Comparison of ENCODE assay signal across 23 cellular contexts in the genomic region with DNA sequence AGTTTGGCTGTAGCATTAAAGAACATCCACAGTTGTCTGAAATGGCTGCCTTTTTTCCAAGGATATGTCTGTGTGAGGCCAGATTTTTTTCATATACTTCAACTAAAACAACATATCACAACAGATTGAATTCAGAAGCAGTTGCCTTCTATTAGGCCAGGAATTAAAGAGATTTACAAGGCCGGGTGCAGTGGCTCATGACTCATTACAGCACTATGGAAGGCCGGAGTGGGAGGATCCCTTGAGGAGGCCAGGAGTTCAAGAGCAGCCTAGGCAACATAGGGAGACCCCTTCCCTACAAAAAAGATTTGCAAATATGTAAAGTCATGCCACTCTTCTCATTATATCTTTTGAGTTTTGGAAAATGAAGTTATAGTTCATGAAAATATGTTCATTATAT.
"Had no signal": no experiment of that assay in that cellular context is flagged by ENCODE, and none has a peak within 500 bp of the region (broad histone marks: within the 10 kb centered on the region; RNA-seq: fewer than 3 reads in every experiment).

No MANE protein-coding gene starts in this region.

- DNase-seq: activated B cell treated with CpG ODN at 0.5 μM for 24 hours; activated CD4-positive, alpha-beta memory T cell treated with anti-CD3 and anti-CD28 coated beads for 36 hours; activated CD4-positive, alpha-beta T cell treated with anti-CD3 and anti-CD28 coated beads for 4 hours; activated naive CD4-positive, alpha-beta T cell treated with anti-CD3 and anti-CD28 coated beads for 36 hours; activated T-cell treated with anti-CD3 and anti-CD28 coated beads, Interleukin-2, amount 50 U/mL, for 24 hours; anterior cingulate cortex; central memory CD4-positive, alpha-beta T cell; dorsolateral prefrontal cortex; heart right ventricle; immature natural killer cell; pancreas; stimulated activated CD4-positive, alpha-beta T cell treated with anti-CD3 and anti-CD28 coated beads, Interleukin-4, amount 100 ng/mL, for 1 hour; stomach; testis had no signal

- H3K4me3 ChIP-seq: dorsolateral prefrontal cortex, gastroesophageal sphincter, heart right ventricle, pancreas, smooth muscle cell, stomach, testis had no signal

- H3K27me3 Mint-ChIP-seq: activated B cell treated with CpG ODN at 0.5 μM for 24 hours; activated CD4-positive, alpha-beta memory T cell treated with anti-CD3 and anti-CD28 coated beads for 36 hours; activated T-cell treated with anti-CD3 and anti-CD28 coated beads, Interleukin-2, amount 50 U/mL, for 24 hours; brain; natural killer cell treated with Interleukin-12 subunit alpha and Interleukin-12 subunit beta and Interleukin-15 and Interleukin-18, amount 100 ng/mL, for 72 hours; type B pancreatic cell had no signal

- H3K9me3 Mint-ChIP-seq: activated CD4-positive, alpha-beta memory T cell treated with anti-CD3 and anti-CD28 coated beads for 36 hours; activated naive CD4-positive, alpha-beta T cell treated with anti-CD3 and anti-CD28 coated beads for 36 hours; activated T-cell treated with anti-CD3 and anti-CD28 coated beads, Interleukin-2, amount 50 U/mL, for 24 hours; brain; immature natural killer cell; mesothelial cell of epicardium; natural killer cell treated with Interleukin-12 subunit alpha and Interleukin-12 subunit beta and Interleukin-15 and Interleukin-18, amount 100 ng/mL, for 72 hours; T-helper 2 cell treated with Interferon-gamma antibody and Interleukin-4, amounts not matched to agents 5 μg/mL and 100 μg/mL, for 36 hours; type B pancreatic cell had no signal

- H3K4me1 ChIP-seq: gastroesophageal sphincter, pancreas, stomach, testis had no signal

- H3K9me3 ChIP-seq: gastroesophageal sphincter, heart right ventricle, neutrophil, pancreas, stomach, testis had no signal

- H3K4me1 Mint-ChIP-seq: brain, immature natural killer cell, mesothelial cell of epicardium had no signal

- H3K27me3 ChIP-seq: dorsolateral prefrontal cortex, gastroesophageal sphincter, heart right ventricle, neutrophil, pancreas, stomach, testis had no signal

- H3K4me3 Mint-ChIP-seq: activated B cell treated with CpG ODN at 0.5 μM for 24 hours; activated CD4-positive, alpha-beta memory T cell treated with anti-CD3 and anti-CD28 coated beads for 36 hours; activated naive CD4-positive, alpha-beta T cell treated with anti-CD3 and anti-CD28 coated beads for 36 hours; activated T-cell treated with anti-CD3 and anti-CD28 coated beads, Interleukin-2, amount 50 U/mL, for 24 hours; brain; immature natural killer cell; mesothelial cell of epicardium; natural killer cell treated with Interleukin-12 subunit alpha and Interleukin-12 subunit beta and Interleukin-15 and Interleukin-18, amount 100 ng/mL, for 72 hours; T-helper 2 cell treated with Interferon-gamma antibody and Interleukin-4, amounts not matched to agents 5 μg/mL and 100 μg/mL, for 36 hours; type B pancreatic cell had no signal

- ATAC-seq: gastroesophageal sphincter; heart right ventricle; natural killer cell treated with Interleukin-12 subunit alpha and Interleukin-12 subunit beta and Interleukin-15 and Interleukin-18, amount 100 ng/mL, for 72 hours; pancreas; sciatic nerve had no signal

- H3K27ac Mint-ChIP-seq: activated B cell treated with CpG ODN at 0.5 μM for 24 hours; activated CD4-positive, alpha-beta memory T cell treated with anti-CD3 and anti-CD28 coated beads for 36 hours; activated naive CD4-positive, alpha-beta T cell treated with anti-CD3 and anti-CD28 coated beads for 36 hours; activated T-cell treated with anti-CD3 and anti-CD28 coated beads, Interleukin-2, amount 50 U/mL, for 24 hours; brain; mesothelial cell of epicardium; natural killer cell treated with Interleukin-12 subunit alpha and Interleukin-12 subunit beta and Interleukin-15 and Interleukin-18, amount 100 ng/mL, for 72 hours; T-helper 2 cell treated with Interferon-gamma antibody and Interleukin-4, amounts not matched to agents 5 μg/mL and 100 μg/mL, for 36 hours; type B pancreatic cell had no signal

- H3K27ac ChIP-seq: dorsolateral prefrontal cortex, gastroesophageal sphincter, heart right ventricle, neutrophil, pancreas, stomach, testis had no signal
